Comparison of ENCODE assay signal across 8 cellular contexts in genomic region chr7:92244803-92245486, GRCh38. TPM values are rescaled to one million over a fixed set of nuclear protein-coding genes. Genes with fewer than 3 reads are reported as not detected.
A peak's percentile ranks its signal among the peaks of the same experiment; 100 is the strongest.
DNase-seq lines count a peak whose midpoint lies in the region; ATAC-seq and TF ChIP-seq lines count a peak whose summit lies in the region.

No MANE protein-coding gene starts in this region.

- peak overlapping the region; percentile 88 to 94 (median 91) for H3K27ac ChIP-seq in spleen

- no peaks in the 10 kb centered on the region for H3K27me3 ChIP-seq in iPS-15b (ENCODE audit: control insufficient read depth, insufficient read depth, low read length)
- no peaks in the 10 kb centered on the region for H3K27me3 ChIP-seq in spleen (replicated peaks in 1 of 7)

- DNase-seq in AG10803 (ENCODE audit: low read depth), result peak; percentile 28
- peak; percentile 21 for DNase-seq in LHCN-M2 (ENCODE audit: low read depth)
- peak; percentile 11 for DNase-seq in amniotic epithelial cell (ENCODE audit: low read depth)
- DNase-seq in spleen, result no peak
- DNase-seq in omental fat pad (ENCODE audit: low spot score), result no peak
- DNase-seq in occipital lobe (lab: John Stamatoyannopoulos, UW), result no peak

- TF ChIP-seq POLR2A in spleen (IDR thresholded peaks at IDR 0.05), result no peak

- H3K36me3 ChIP-seq in iPS-15b (ENCODE audit: control insufficient read depth, insufficient read depth, low read length), result no peaks in the 10 kb centered on the region
- H3K36me3 ChIP-seq in spleen, result peaks cover 0 to 23% (median 13%) of the 10 kb centered on the region in 6 donors

- peak overlapping the region; percentile 94 for H3K9ac ChIP-seq in iPS-15b (ENCODE audit: low read depth, low read length)

- WGBS in spleen, 5 donors, result 1 to 3% (median 1%) methylated on average over 11 of the region's 11 CpGs

- peak overlapping the region; percentile 90 for H3K4me3 ChIP-seq in AG10803 (ENCODE audit: low read length)
- peak overlapping the region; percentile 99 for H3K4me3 ChIP-seq in iPS-15b (ENCODE audit: low read depth, low read length)
- H3K4me3 ChIP-seq in spleen, result peak overlapping the region; percentile 74 to 99 (median 94)

- ATAC-seq in GM18868 (IDR thresholded peaks at IDR 0.05; ENCODE audit: unreplicated experiment) (peak; percentile 0), omental fat pad (ENCODE audit: low FRiP score) (no peak)

- H3K9me3 ChIP-seq in iPS-15b (ENCODE audit: control insufficient read depth, insufficient read depth, low read length) (no peaks in the 10 kb centered on the region), spleen (no peaks in the 10 kb centered on the region)

- H3K4me1 ChIP-seq in iPS-15b (ENCODE audit: control insufficient read depth, insufficient read depth, low read length) (no peaks in the 10 kb centered on the region), spleen (peaks cover 26 to 71% (median 45%) of the 10 kb centered on the region in 6 donors)

- intact Hi-C loops in spleen (cut with DNase I; ENCODE audit: low total_unique reads), result no loop called here

- TF ChIP-seq CTCF in AG10803 (conservative IDR thresholded peaks at IDR 0.05; ENCODE audit: low read length) (peak; percentile 25), spleen (IDR thresholded peaks at IDR 0.05 in 8 of 11, conservative IDR thresholded peaks at IDR 0.05 in 3 of 11) (no peak), omental fat pad (IDR thresholded peaks at IDR 0.05) (no peak)

RNA-seq across cellular contexts. Expression of gene KRIT1, which starts 0.8 kb away (rescaled TPM):
- total RNA-seq in LHCN-M2 (2014; rRNA removed), result 66.6 and 71.3 TPM in 2 replicates
- polyA plus RNA-seq in LHCN-M2 (2012), result 11.0 TPM
- 100 to 1,000 TPM in 3 of 7 donors, 10 to 100 TPM in 4; 47.2 to 131 (median 62.6) TPM for total RNA-seq in spleen
- polyA plus RNA-seq in spleen, result 10 to 100 TPM; 13.7 to 19.6 (median 17.3) TPM
- 10 to 100 TPM; 57.9 to 80.5 (median 62.0) TPM for total RNA-seq in omental fat pad
- total RNA-seq in occipital lobe, result 119 TPM

RNA-seq across cellular contexts. Expression of gene ANKIB1, which starts 0.8 kb away (rescaled TPM):
- total RNA-seq in LHCN-M2 (2014; rRNA removed), result 41.6 and 42.9 TPM in 2 replicates
- 14.4 TPM for polyA plus RNA-seq in LHCN-M2 (2012)
- 10 to 100 TPM; 30.5 to 75.3 (median 49.8) TPM for total RNA-seq in spleen
- 10 to 100 TPM in 1 of 3 donors, 1 to 10 TPM in 2; 9.0 to 10.5 (median 9.0) TPM for polyA plus RNA-seq in spleen
- total RNA-seq in omental fat pad, result 10 to 100 TPM; 30.6 to 55.2 (median 36.3) TPM
- total RNA-seq in occipital lobe, result 113 TPM

Comparison
In these comparisons a context has a peak if more than half of its experiments do, and no peak if none do; other contexts are left out.
1. DNase-seq: peak in AG10803 (single experiment), LHCN-M2 (single experiment) and amniotic epithelial cell (single experiment); none in spleen (single experiment), omental fat pad (single experiment) and occipital lobe (single experiment).
2. Peak in every context shown above with its lines, with median percentiles within 50 percentile points of each other: H3K4me3 ChIP-seq.